In genomic region chr7:28956608-28957063, GRCh38 we compare ENCODE assay signal across 8 cellular contexts. TPM values are rescaled to one million over a fixed set of nuclear protein-coding genes. Genes with fewer than 3 reads are reported as not detected.
DNase-seq lines count a peak whose midpoint lies in the region; ATAC-seq and TF ChIP-seq lines count a peak whose summit lies in the region.

No MANE protein-coding gene starts in this region.

- H3K36me3 Mint-ChIP-seq in brain = no peaks in the 10 kb centered on the region

- peak; percentile 74 to 83 for TF ChIP-seq CTCF in brain (conservative IDR thresholded peaks at IDR 0.05)

- intact Hi-C loops in sciatic nerve (cut with DNase I) = no loop called here

- H3K27me3 ChIP-seq in iPS-18a (ENCODE audit: control insufficient read depth, insufficient read depth, low read length) = peaks cover 61% of the 10 kb centered on the region

- H3K9me3 Mint-ChIP-seq in brain = peaks cover 0 to 3% (median 0%) of the 10 kb centered on the region in 5 experiments

- H3K4me3 ChIP-seq in iPS-18a (ENCODE audit: low read length) = peak overlapping the region; percentile 63

- no peaks in the 10 kb centered on the region for H3K9me3 ChIP-seq in iPS-18a (ENCODE audit: control insufficient read depth, low read depth, low read length)

- H3K36me3 ChIP-seq in iPS-18a (ENCODE audit: control insufficient read depth, low read depth, low read length) = no peaks in the 10 kb centered on the region

- H3K27ac ChIP-seq in iPS-18a (ENCODE audit: low read length) = no peak overlapping the region

- peak overlapping the region in 1 of 5 experiments; percentile 65 for H3K27ac Mint-ChIP-seq in brain

- peaks cover 47% of the 10 kb centered on the region for H3K4me1 Mint-ChIP-seq in brain

- peak; percentile 61 for DNase-seq in NCI-H1436 (lab: John Stamatoyannopoulos, UW)
- no peak for DNase-seq in NCI-H1436 treated with DMSO at 0.1 percent for 48 hours (lab: John Stamatoyannopoulos, UW)
- peak; percentile 32 for DNase-seq in NCI-H2107 treated with DMSO at 0.1 percent for 48 hours (lab: John Stamatoyannopoulos, UW; ENCODE audit: unreplicated experiment)
- peak; percentile 71 for DNase-seq in sciatic nerve (ENCODE audit: low spot score)
- no peak for DNase-seq in UCSD-AML1 (lab: John Stamatoyannopoulos, UW; ENCODE audit: unreplicated experiment)

- no peak overlapping the region for H3K9ac ChIP-seq in iPS-18a (ENCODE audit: low read length)

- ATAC-seq in sciatic nerve (peak; percentile 61), GM21717 (IDR thresholded peaks at IDR 0.05; ENCODE audit: unreplicated experiment) (no peak)

- H3K27me3 Mint-ChIP-seq in brain = peaks cover 29% of the 10 kb centered on the region

- H3K4me1 ChIP-seq in iPS-18a (ENCODE audit: control insufficient read depth, low read depth, low read length) = peaks cover 10% of the 10 kb centered on the region

- peak overlapping the region; percentile 85 to 90 (median 87) for H3K4me3 Mint-ChIP-seq in brain

RNA-seq across cellular contexts. Expression of gene TRIL, which starts 1.5 kb away (rescaled TPM):
- 18.6 TPM for polyA plus RNA-seq in brain (ENCODE audit: insufficient read depth, low read depth, low replicate concordance)
- total RNA-seq in sciatic nerve = 9.7 TPM

Comparison
In these comparisons a context has a peak if more than half of its experiments do, and no peak if none do; other contexts are left out.
1. DNase-seq: peak in NCI-H1436 (single experiment), NCI-H2107 treated with DMSO at 0.1 percent for 48 hours (single experiment) and sciatic nerve (single experiment); none in NCI-H1436 treated with DMSO at 0.1 percent for 48 hours (single experiment) and UCSD-AML1 (single experiment).